27 cellular contexts compared by ENCODE assay signal in genomic region chr3:39752751-39753150, GRCh38. TPM values are rescaled to one million over a fixed set of nuclear protein-coding genes. Genes with fewer than 3 reads are reported as not detected.
DNase-seq lines count a peak whose midpoint lies in the region; ATAC-seq, FAIRE-seq and TF ChIP-seq lines count a peak whose summit lies in the region.
"Had no signal": no experiment of that assay in that cellular context is flagged by ENCODE, and none has a peak within 500 bp of the region (broad histone marks: within the 10 kb centered on the region; RNA-seq: fewer than 3 reads in every experiment).

No MANE protein-coding gene starts in this region.

- no peak for ATAC-seq in heart right ventricle
- ATAC-seq: left lung; naive thymus-derived CD8-positive, alpha-beta T cell; stimulated activated memory B cell treated with anti-CD40 and anti-IgM and Interleukin-4, amounts not matched to agents 10 μg/mL and 1 μg/mL and 100 μg/mL, for 72 hours had no signal

- H3K4me1 ChIP-seq in BLaER1: peaks cover 59% of the 10 kb centered on the region
- peaks cover 0 to 25% (median 5%) of the 10 kb centered on the region in 9 donors for H3K4me1 ChIP-seq in heart right ventricle
- H3K4me1 ChIP-seq: left lung had no signal

- H3K9me3 ChIP-seq in BLaER1: peaks cover 20% of the 10 kb centered on the region
- H3K9me3 ChIP-seq in heart right ventricle: peaks cover 0 to 2% (median 0%) of the 10 kb centered on the region in 11 donors
- H3K9me3 ChIP-seq: left lung had no signal

- H3K36me3 ChIP-seq in BLaER1 (no peaks in the 10 kb centered on the region), bronchial epithelial cell (ENCODE audit: control insufficient read depth, insufficient read depth, low read length) (no peaks in the 10 kb centered on the region), heart right ventricle (no peaks in the 10 kb centered on the region)
- H3K36me3 ChIP-seq: left lung, WERI-Rb-1 had no signal

- H4K20me1 ChIP-seq in BLaER1: no peaks in the 10 kb centered on the region

- no peaks in the 10 kb centered on the region for H3K27me3 ChIP-seq in BLaER1
- H3K27me3 ChIP-seq in bronchial epithelial cell (ENCODE audit: control insufficient read depth, insufficient read depth, low read length): no peaks in the 10 kb centered on the region
- no peaks in the 10 kb centered on the region for H3K27me3 ChIP-seq in heart right ventricle
- H3K27me3 ChIP-seq: hepatocyte, left lung had no signal

- H3K27ac ChIP-seq in BLaER1: peak overlapping the region; percentile 71
- no peak overlapping the region for H3K27ac ChIP-seq in heart right ventricle
- H3K27ac ChIP-seq: C4-2B, hepatocyte, left lung, WERI-Rb-1 had no signal

- H3K4me2 ChIP-seq in BLaER1: peak overlapping the region; percentile 85
- H3K4me2 ChIP-seq: hepatocyte had no signal

- peak overlapping the region; percentile 42 for H3K4me3 ChIP-seq in BLaER1
- H3K4me3 ChIP-seq in bronchial epithelial cell (ENCODE audit: low read depth, low read length): no peak overlapping the region
- no peak overlapping the region for H3K4me3 ChIP-seq in heart right ventricle
- H3K4me3 ChIP-seq: hepatocyte, left lung had no signal

- 80 to 85% methylated on average over 1 of the region's 1 CpG for WGBS in heart right ventricle, 2 donors

- TF ChIP-seq CTCF in bronchial epithelial cell (IDR thresholded peaks at IDR 0.05; ENCODE audit: insufficient read depth, low read length, severe bottlenecking) (no peak), heart right ventricle (IDR thresholded peaks at IDR 0.05) (no peak)

- intact Hi-C loops in heart right ventricle (cut with DNase I): no loop called here

- H3K9ac ChIP-seq in BLaER1: peak overlapping the region; percentile 51; the same call in 1 of the 2 replicates

- DNase-seq in HS-27A (ENCODE audit: low read depth): peak; percentile 7
- peak; percentile 64 for DNase-seq in bronchial epithelial cell (ENCODE audit: low read depth)
- peak; percentile 34 for DNase-seq in kidney tubule cell (ENCODE audit: low spot score)
- DNase-seq in GM03348 (ENCODE audit: low spot score): no peak
- no peak for DNase-seq in NOMO-1 treated with DMSO at 0.1 percent for 48 hours (lab: John Stamatoyannopoulos, UW; ENCODE audit: unreplicated experiment)
- DNase-seq in LoVo (ENCODE audit: low spot score): no peak
- no peak for DNase-seq in heart right ventricle
- DNase-seq: ACHN; activated CD4-positive, alpha-beta T cell treated with anti-CD3 and anti-CD28 coated beads, Interleukin-2, amount 10 ng/mL, durations not matched to agents 7 days and 5 days; activated naive CD4-positive, alpha-beta T cell treated with anti-CD3 and anti-CD28 coated beads, Interleukin-2, amount 50 U/mL, for 16 hours; amygdala; Calu3; GOT3; immature natural killer cell; left lung; MV-4-11; naive thymus-derived CD8-positive, alpha-beta T cell; NCI-H1694 treated with DMSO at 0.1 percent for 48 hours; NCI-H2227 treated with DMSO at 0.1 percent for 48 hours; occipital lobe; stimulated activated CD4-positive, alpha-beta T cell treated with anti-CD3 and anti-CD28 coated beads, Interleukin-2, amount 100 ng/mL, for 48 hours; WERI-Rb-1 had no signal

- no peak for FAIRE-seq in bronchial epithelial cell (lab: Jason Lieb, UNC)

RNA-seq across cellular contexts. Expression of gene MYRIP, which starts 56.7 kb away (rescaled TPM):
- not detected in 2 replicates for total RNA-seq in bronchial epithelial cell
- total RNA-seq in heart right ventricle: 1 to 10 TPM in 8 of 10 donors, under 1 TPM in 2; 0.45 to 2.7 (median 1.3) TPM
- under 1 TPM; 0.51 to 0.52 TPM for polyA plus RNA-seq in heart right ventricle
- total RNA-seq: activated CD4-positive, alpha-beta T cell treated with anti-CD3 and anti-CD28 coated beads, Interleukin-2, amount 10 ng/mL, durations not matched to agents 7 days and 5 days; activated T-helper 1 cell treated with anti-CD3 and anti-CD28 coated beads, Interleukin-12 subunit alpha, Interleukin-12 subunit beta, Interleukin-2, Interleukin-4 antibody, amounts not matched to agents 30 ng/mL and 10 ng/mL and 1 ng/mL, durations not matched to agents 14 hours and 24 hours and 36 hours; naive thymus-derived CD8-positive, alpha-beta T cell had no signal
- polyA plus RNA-seq: hepatocyte had no signal

Comparison
In these comparisons a context has a peak if more than half of its experiments do, and no peak if none do; other contexts are left out.
1. DNase-seq: peak in HS-27A (single experiment), bronchial epithelial cell (single experiment) and kidney tubule cell (single experiment); none in GM03348 (single experiment), NOMO-1 treated with DMSO at 0.1 percent for 48 hours (single experiment), LoVo (single experiment) and heart right ventricle (0 of 2).